In genomic region chr10:90407116-90407515, GRCh38 we compare ENCODE assay signal across 1 cellular context.
TF ChIP-seq lines count a peak whose summit lies in the region.

No MANE protein-coding gene starts in this region.

TF ChIP-seq in HepG2, 621 proteins besides CTCF, POLR2A, EP300 and RAD21 (continued from another document):
- TF ChIP-seq CSRNP2 (CRISPR knock-in tag; conservative IDR thresholded peaks at IDR 0.05; ENCODE audit: low read depth): no peak
- TF ChIP-seq NFAT5 (CRISPR knock-in tag; IDR thresholded peaks at IDR 0.05): no peak
- no peak for TF ChIP-seq MLX (CRISPR knock-in tag; IDR thresholded peaks at IDR 0.05)
- TF ChIP-seq ARNT2 (CRISPR knock-in tag; IDR thresholded peaks at IDR 0.05; ENCODE audit: low read depth): no peak
- no peak for TF ChIP-seq ZBTB39 (CRISPR knock-in tag; IDR thresholded peaks at IDR 0.05)
- TF ChIP-seq SRSF9 (IDR thresholded peaks at IDR 0.05; ENCODE audit: borderline replicate concordance, insufficient read depth, low read depth, low read length, poor library complexity, severe bottlenecking): no peak
- no peak for TF ChIP-seq FOXJ3 (CRISPR knock-in tag; IDR thresholded peaks at IDR 0.05; ENCODE audit: borderline replicate concordance)
- TF ChIP-seq FOXM1 (CRISPR knock-in tag; IDR thresholded peaks at IDR 0.05): no peak
- no peak for TF ChIP-seq AKNA (CRISPR knock-in tag; IDR thresholded peaks at IDR 0.05; ENCODE audit: borderline replicate concordance)
- TF ChIP-seq ZKSCAN1 (IDR thresholded peaks at IDR 0.05; ENCODE audit: low read length): no peak
- no peak for TF ChIP-seq IKZF5 (CRISPR knock-in tag; IDR thresholded peaks at IDR 0.05)
- TF ChIP-seq ZSCAN31 (CRISPR knock-in tag; IDR thresholded peaks at IDR 0.05; ENCODE audit: low read depth): no peak
